In genomic region chr6:12602342-12602741, GRCh38 we compare ENCODE assay signal across 1 cellular context.
TF ChIP-seq lines count a peak whose summit lies in the region.

No MANE protein-coding gene starts in this region.

TF ChIP-seq in SK-N-SH treated with all-trans-retinoic acid at 6 μM for 48 hours, 23 proteins besides CTCF, POLR2A, EP300 and RAD21 (continued from another document):
- TF ChIP-seq POU6F1 (CRISPR knock-in tag; IDR thresholded peaks at IDR 0.05; ENCODE audit: borderline replicate concordance, low read depth) = no peak
- no peak for TF ChIP-seq ZFP30 (CRISPR knock-in tag; IDR thresholded peaks at IDR 0.05)
- no peak for TF ChIP-seq TOX (CRISPR knock-in tag; IDR thresholded peaks at IDR 0.05; ENCODE audit: borderline replicate concordance)
- no peak for TF ChIP-seq GLIS3 (CRISPR knock-in tag; IDR thresholded peaks at IDR 0.05)
- no peak for TF ChIP-seq ZNF565 (CRISPR knock-in tag; conservative IDR thresholded peaks at IDR 0.05; ENCODE audit: low read depth)
- no peak for TF ChIP-seq ZNF8 (CRISPR knock-in tag; IDR thresholded peaks at IDR 0.05)
